In the genomic region with DNA sequence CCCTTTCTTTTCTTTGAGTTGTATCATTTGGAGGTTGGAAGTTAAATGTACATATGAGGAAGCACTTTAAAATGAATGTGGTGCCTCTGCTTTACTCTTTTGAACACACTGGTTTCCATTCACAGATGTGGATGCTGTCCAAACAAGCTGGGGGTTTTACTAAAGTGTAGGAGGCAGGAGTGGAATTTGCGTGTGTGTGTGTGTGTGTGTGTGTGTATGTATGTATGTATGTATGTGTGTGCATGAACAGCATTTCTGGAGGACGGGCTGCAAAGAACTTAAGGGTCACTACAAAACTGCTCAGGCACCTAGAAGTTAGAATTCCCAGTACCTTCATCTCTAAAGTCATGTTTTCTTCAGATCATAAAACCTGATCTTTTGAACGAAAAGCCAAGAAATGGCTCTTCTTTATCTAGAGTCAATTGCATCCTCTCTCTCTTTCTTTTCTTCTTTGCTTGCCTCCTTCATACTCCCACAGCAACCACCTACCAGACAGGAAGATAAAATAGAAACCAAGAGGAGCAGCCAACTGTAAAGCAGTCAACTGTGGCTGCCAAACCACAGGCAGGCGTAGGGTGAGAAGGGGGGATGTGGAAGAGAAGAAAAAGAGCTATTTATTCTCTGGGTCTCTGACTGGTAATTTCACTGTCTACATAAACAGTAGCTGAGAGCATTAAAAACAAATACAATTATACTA, we compare ENCODE assay signal across 9 cellular contexts.
DNase-seq lines count a peak whose midpoint lies in the region; ATAC-seq and TF ChIP-seq lines count a peak whose summit lies in the region.
"Had no signal": no experiment of that assay in that cellular context is flagged by ENCODE, and none has a peak within 500 bp of the region (broad histone marks: within the 10 kb centered on the region; RNA-seq: fewer than 3 reads in every experiment).

No MANE protein-coding gene starts in this region.

- no peaks in the 10 kb centered on the region for H3K9me3 Mint-ChIP-seq in activated naive CD8-positive, alpha-beta T cell (ENCODE audit: low read depth)
- H3K9me3 Mint-ChIP-seq in stimulated activated effector memory CD8-positive, alpha-beta T cell treated with anti-CD3 and anti-CD28 coated beads, Interleukin-12 subunit alpha, Interleukin-12 subunit beta, amount 100 ng/mL, for 72 hours: no peaks in the 10 kb centered on the region

- peaks cover 66% of the 10 kb centered on the region for H3K4me1 Mint-ChIP-seq in activated naive CD8-positive, alpha-beta T cell (ENCODE audit: low read depth)
- H3K4me1 Mint-ChIP-seq in stimulated activated effector memory CD8-positive, alpha-beta T cell treated with anti-CD3 and anti-CD28 coated beads, Interleukin-12 subunit alpha, Interleukin-12 subunit beta, amount 100 ng/mL, for 72 hours: peaks cover 44% of the 10 kb centered on the region

- no peak overlapping the region for H3K4me3 ChIP-seq in dorsolateral prefrontal cortex

- H3K36me3 Mint-ChIP-seq in activated naive CD8-positive, alpha-beta T cell: peaks cover 2% of the 10 kb centered on the region
- H3K36me3 Mint-ChIP-seq in stimulated activated effector memory CD8-positive, alpha-beta T cell treated with anti-CD3 and anti-CD28 coated beads, Interleukin-12 subunit alpha, Interleukin-12 subunit beta, amount 100 ng/mL, for 72 hours: no peaks in the 10 kb centered on the region

- H3K27me3 Mint-ChIP-seq in activated naive CD8-positive, alpha-beta T cell: no peaks in the 10 kb centered on the region

- peak overlapping the region; percentile 82 for H3K27ac Mint-ChIP-seq in activated naive CD8-positive, alpha-beta T cell
- peak overlapping the region; percentile 1 for H3K27ac Mint-ChIP-seq in stimulated activated effector memory CD8-positive, alpha-beta T cell treated with anti-CD3 and anti-CD28 coated beads, Interleukin-12 subunit alpha, Interleukin-12 subunit beta, amount 100 ng/mL, for 72 hours

- intact Hi-C loops in dorsolateral prefrontal cortex (cut with DNase I): no loop called here

- no peaks in the 10 kb centered on the region for H3K27me3 ChIP-seq in dorsolateral prefrontal cortex

- H3K4me3 Mint-ChIP-seq in activated naive CD8-positive, alpha-beta T cell: peak overlapping the region; percentile 70
- peak overlapping the region; percentile 24 for H3K4me3 Mint-ChIP-seq in stimulated activated effector memory CD8-positive, alpha-beta T cell treated with anti-CD3 and anti-CD28 coated beads, Interleukin-12 subunit alpha, Interleukin-12 subunit beta, amount 100 ng/mL, for 72 hours

- peak; percentile 99 for ATAC-seq in GM18511 (IDR thresholded peaks at IDR 0.05; ENCODE audit: unreplicated experiment)
- ATAC-seq in stimulated activated effector memory CD8-positive, alpha-beta T cell treated with anti-CD3 and anti-CD28 coated beads, Interleukin-12 subunit alpha, Interleukin-12 subunit beta, amount 100 ng/mL, for 72 hours: peak; percentile 92

- DNase-seq in H4 (ENCODE audit: low spot score) (peak; percentile 60), NAMALWA (ENCODE audit: low spot score) (peak; percentile 83), C1 segment of cervical spinal cord (lab: John Stamatoyannopoulos, UW) (no peak), DMS153 (lab: John Stamatoyannopoulos, UW) (no peak), dorsolateral prefrontal cortex (no peak)
- peak in 1 of 2 donors; percentile 54 for DNase-seq in stimulated activated effector memory CD8-positive, alpha-beta T cell treated with anti-CD3 and anti-CD28 coated beads, Interleukin-12 subunit alpha, Interleukin-12 subunit beta, amount 100 ng/mL, for 72 hours (ENCODE audit: low spot score in 2 of 2)

- no peak overlapping the region for H3K27ac ChIP-seq in dorsolateral prefrontal cortex
- H3K27ac ChIP-seq: epithelial cell of prostate had no signal

- no peak for TF ChIP-seq CTCF in dorsolateral prefrontal cortex (IDR thresholded peaks at IDR 0.05 in 54 of 56, conservative IDR thresholded peaks at IDR 0.05 in 2 of 56; ENCODE audit: low read depth in 1 of 56, partially characterized antibody in 56 of 56)

Comparison
In these comparisons a context has a peak if more than half of its experiments do, and no peak if none do; other contexts are left out.
1. DNase-seq: peak in H4 (single experiment) and NAMALWA (single experiment); none in C1 segment of cervical spinal cord (0 of 14), DMS153 (single experiment) and dorsolateral prefrontal cortex (0 of 10).